Comparison of ENCODE assay signal across 1 cellular context in the genomic region with DNA sequence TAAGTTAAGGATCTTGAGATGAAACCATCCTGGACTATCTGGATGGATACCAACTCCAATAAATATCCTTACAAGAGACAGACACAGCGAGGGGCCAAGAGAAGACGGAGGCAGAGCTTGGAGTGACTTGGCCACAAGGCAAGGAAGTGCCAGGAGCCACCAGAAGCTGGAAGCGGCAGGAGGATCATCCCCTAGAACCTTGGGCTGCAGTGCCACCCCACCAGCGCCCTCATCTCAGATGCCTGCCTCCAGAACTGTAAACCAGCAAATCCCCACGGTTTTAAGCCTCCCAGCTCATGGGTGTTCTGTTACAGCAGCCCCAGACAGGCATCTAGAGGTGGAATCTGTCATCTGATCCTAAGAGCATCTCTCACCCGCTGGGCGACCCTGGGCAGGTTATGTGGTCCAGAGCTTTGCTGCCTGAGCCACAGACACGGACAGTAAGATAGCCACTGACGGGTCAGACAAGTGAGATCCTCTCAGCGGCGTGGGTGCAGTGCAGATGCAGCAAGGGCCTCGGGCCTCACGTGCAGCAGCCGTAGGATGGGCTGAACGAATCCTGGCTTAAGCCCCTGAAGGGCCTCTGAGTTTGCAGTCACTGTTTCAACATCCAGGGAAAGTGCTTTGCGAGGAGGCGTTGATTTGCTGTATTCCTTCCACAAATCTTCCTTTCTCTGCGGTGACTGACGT.
TF ChIP-seq lines count a peak whose summit lies in the region.

No MANE protein-coding gene starts in this region.

TF ChIP-seq in SK-N-SH, 30 proteins besides CTCF, POLR2A, EP300 and RAD21 (continued from another document):
- TF ChIP-seq, protein P1, sequence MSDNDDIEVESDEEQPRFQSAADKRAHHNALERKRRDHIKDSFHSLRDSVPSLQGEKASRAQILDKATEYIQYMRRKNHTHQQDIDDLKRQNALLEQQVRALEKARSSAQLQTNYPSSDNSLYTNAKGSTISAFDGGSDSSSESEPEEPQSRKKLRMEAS (IDR thresholded peaks at IDR 0.05; ENCODE audit: low read depth) = no peak
- TF ChIP-seq SMC3 (IDR thresholded peaks at IDR 0.05; ENCODE audit: low read depth, low read length) (no peak), CHD2 (IDR thresholded peaks at IDR 0.05; ENCODE audit: low read length, partially characterized antibody) (no peak), POLR2AphosphoS5 (IDR thresholded peaks at IDR 0.05; ENCODE audit: low read depth, low read length) (no peak), FOXJ3 (CRISPR knock-in tag; IDR thresholded peaks at IDR 0.05) (no peak), GATA2 (CRISPR knock-in tag; IDR thresholded peaks at IDR 0.05) (no peak), SIN3A (IDR thresholded peaks at IDR 0.05; ENCODE audit: borderline replicate concordance, low read depth, low read length) (no peak)
TF ChIP-seq in SK-N-SH: peak in this region for 0.
